ENCODE assay signal across 14 cellular contexts in the genomic region with DNA sequence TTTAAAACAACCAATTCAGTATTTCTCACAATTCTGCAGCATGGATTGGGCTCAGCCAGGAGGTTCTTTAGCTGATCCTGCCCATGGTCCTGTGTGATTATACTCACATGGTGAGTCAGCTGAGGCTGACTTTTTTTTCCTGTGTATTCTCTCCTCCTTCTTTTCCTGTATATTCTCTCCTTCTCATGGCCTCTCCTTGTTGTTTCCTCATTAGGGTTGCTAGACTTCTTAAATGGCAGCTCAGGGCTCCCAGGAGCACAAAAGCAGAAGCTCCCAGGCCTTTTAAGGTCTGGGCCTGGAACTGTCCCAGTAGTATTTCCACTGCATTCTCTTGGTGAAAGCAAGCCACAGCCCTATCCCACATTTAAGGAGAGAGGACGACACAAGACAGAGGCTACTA. TPM values are rescaled to one million over a fixed set of nuclear protein-coding genes. Genes with fewer than 3 reads are reported as not detected.
A peak's percentile ranks its signal among the peaks of the same experiment; 100 is the strongest.
DNase-seq lines count a peak whose midpoint lies in the region; ATAC-seq and TF ChIP-seq lines count a peak whose summit lies in the region.
"Had no signal": no experiment of that assay in that cellular context is flagged by ENCODE, and none has a peak within 500 bp of the region (broad histone marks: within the 10 kb centered on the region; RNA-seq: fewer than 3 reads in every experiment).

No MANE protein-coding gene starts in this region.

- H3K4me1 Mint-ChIP-seq in HFFc6 (ENCODE audit: low read depth), result peaks cover 43% of the 10 kb centered on the region

- no peak for TF ChIP-seq CTCF in HFFc6 (IDR thresholded peaks at IDR 0.05)
- no peak for TF ChIP-seq CTCF in choroid plexus epithelial cell (conservative IDR thresholded peaks at IDR 0.05; ENCODE audit: low read depth, low read length)
- TF ChIP-seq CTCF in upper lobe of right lung (IDR thresholded peaks at IDR 0.05), result no peak
- no peak for TF ChIP-seq CTCF in stomach (IDR thresholded peaks at IDR 0.05)

- TF ChIP-seq EP300 in stomach (IDR thresholded peaks at IDR 0.05), result no peak

- no peak overlapping the region for H3K4me3 ChIP-seq in SJCRH30
- no peak overlapping the region for H3K4me3 ChIP-seq in choroid plexus epithelial cell (ENCODE audit: low read depth, low read length)
- H3K4me3 ChIP-seq in skeletal muscle cell (ENCODE audit: low read depth, low read length), result no peak overlapping the region
- no peak overlapping the region for H3K4me3 ChIP-seq in upper lobe of right lung
- no peak overlapping the region for H3K4me3 ChIP-seq in stomach

- H3K27me3 Mint-ChIP-seq in HFFc6 (ENCODE audit: insufficient read depth), result peaks cover 1% of the 10 kb centered on the region; the same call in 1 of the 2 replicates
- H3K27me3 Mint-ChIP-seq: dendritic cell treated with granulocyte-macrophage colony-stimulating factor and Interleukin-4, amounts not matched to agents 40 ng/mL and 50 ng/mL, for 4 days; stimulated activated naive CD8-positive, alpha-beta T cell treated with anti-CD3 and anti-CD28 coated beads, Interleukin-15, Interleukin-2, amounts not matched to agents 100 ng/mL and 50 ng/mL, for 24 hours had no signal

- H3K4me3 Mint-ChIP-seq in HFFc6, result peak overlapping the region; percentile 36; the same call in 1 of the 2 replicates
- H3K4me3 Mint-ChIP-seq: dendritic cell treated with granulocyte-macrophage colony-stimulating factor and Interleukin-4, amounts not matched to agents 40 ng/mL and 50 ng/mL, for 4 days; stimulated activated naive CD8-positive, alpha-beta T cell treated with anti-CD3 and anti-CD28 coated beads, Interleukin-15, Interleukin-2, amounts not matched to agents 100 ng/mL and 50 ng/mL, for 24 hours had no signal

- peaks cover 32% of the 10 kb centered on the region for H3K9me3 Mint-ChIP-seq in HFFc6
- H3K9me3 Mint-ChIP-seq: stimulated activated naive CD8-positive, alpha-beta T cell treated with anti-CD3 and anti-CD28 coated beads, Interleukin-15, Interleukin-2, amounts not matched to agents 100 ng/mL and 50 ng/mL, for 24 hours had no signal

- DNase-seq in HFFc6 (peak; percentile 38), SJCRH30 (peak; percentile 37 to 54), choroid plexus epithelial cell (ENCODE audit: low read depth) (peak; percentile 34), skeletal muscle cell (ENCODE audit: low read depth) (peak; percentile 55), COLO829 (ENCODE audit: low spot score) (no peak), upper lobe of right lung (no peak), stomach (no peak)
- DNase-seq: activated naive CD4-positive, alpha-beta T cell treated with Interleukin-2 at 50 U/mL for 16 hours; NCI-H526; nucleus accumbens; stimulated activated CD4-positive, alpha-beta T cell treated with anti-CD3 and anti-CD28 coated beads, Interleukin-2, amount 100 ng/mL, for 48 hours had no signal

- H3K4me1 ChIP-seq in SJCRH30, result peaks cover 35% of the 10 kb centered on the region
- H3K4me1 ChIP-seq in upper lobe of right lung, result no peaks in the 10 kb centered on the region
- H3K4me1 ChIP-seq in stomach, result peaks cover 0 to 55% (median 32%) of the 10 kb centered on the region in 4 donors

- 0 out of 2 replicates have a peak, but pooled peaks cover 4% of the 10 kb centered on the region for H3K9me3 ChIP-seq in SJCRH30 (replicated peaks)
- no peaks in the 10 kb centered on the region for H3K9me3 ChIP-seq in upper lobe of right lung
- H3K9me3 ChIP-seq in stomach, result no peaks in the 10 kb centered on the region

- H3K36me3 Mint-ChIP-seq in HFFc6 (ENCODE audit: low read depth), result peaks cover 56% of the 10 kb centered on the region

- 80 to 96% (median 93%) methylated on average over 1 of the region's 1 CpG for WGBS in stomach, 5 donors

- peak overlapping the region; percentile 25 for H3K27ac ChIP-seq in SJCRH30
- no peak overlapping the region for H3K27ac ChIP-seq in upper lobe of right lung
- H3K27ac ChIP-seq in stomach, result peak overlapping the region in 1 of 5 donors; percentile 26

- no peak for TF ChIP-seq POLR2A in stomach (IDR thresholded peaks at IDR 0.05)

- H3K27me3 ChIP-seq in SJCRH30 (no peaks in the 10 kb centered on the region), upper lobe of right lung (no peaks in the 10 kb centered on the region), stomach (no peaks in the 10 kb centered on the region)

- intact Hi-C loops in upper lobe of right lung (cut with DNase I) (no loop called here), stomach (cut with DNase I; ENCODE audit: low total_unique reads) (no loop called here)

- H3K36me3 ChIP-seq in SJCRH30 (peaks cover 25% of the 10 kb centered on the region), upper lobe of right lung (peaks cover 20% of the 10 kb centered on the region), stomach (peaks cover 6 to 50% (median 36%) of the 10 kb centered on the region in 4 donors)

- no peak for ATAC-seq in upper lobe of right lung
- ATAC-seq: left lobe of liver had no signal

- peak overlapping the region; percentile 79 for H3K27ac Mint-ChIP-seq in HFFc6
- H3K27ac Mint-ChIP-seq: dendritic cell treated with granulocyte-macrophage colony-stimulating factor and Interleukin-4, amounts not matched to agents 40 ng/mL and 50 ng/mL, for 4 days; stimulated activated naive CD8-positive, alpha-beta T cell treated with anti-CD3 and anti-CD28 coated beads, Interleukin-15, Interleukin-2, amounts not matched to agents 100 ng/mL and 50 ng/mL, for 24 hours had no signal

RNA-seq across cellular contexts. Expression of a gene that starts 26.8 kb away (rescaled TPM):
- 10 to 100 TPM; 14.7 to 20.6 (median 18.5) TPM for total RNA-seq in HFFc6 (2021; fragmentation: NEBNext Ultra II Directional; extraction: Animal tissue kit (Norgen Biotek cat#: 25700))
- total RNA-seq in SJCRH30 (2014; rRNA removed; shearing (Covaris generic)), result 16.2 and 16.8 TPM in 2 replicates
- total RNA-seq in upper lobe of right lung, result 10.4 TPM
- 1 to 10 TPM; 3.5 to 9.4 (median 7.1) TPM for total RNA-seq in stomach
- polyA plus RNA-seq in stomach, result 1 to 10 TPM; 1.4 to 2.7 (median 2.4) TPM

Comparison
In these comparisons a context has a peak if more than half of its experiments do, and no peak if none do; other contexts are left out.
1. DNase-seq: peak in HFFc6 (single experiment), SJCRH30 (2 of 2), choroid plexus epithelial cell (single experiment) and skeletal muscle cell (single experiment); none in COLO829 (single experiment), upper lobe of right lung (single experiment) and stomach (single experiment).